Comparison of ENCODE assay signal across 1 cellular context in the genomic region with DNA sequence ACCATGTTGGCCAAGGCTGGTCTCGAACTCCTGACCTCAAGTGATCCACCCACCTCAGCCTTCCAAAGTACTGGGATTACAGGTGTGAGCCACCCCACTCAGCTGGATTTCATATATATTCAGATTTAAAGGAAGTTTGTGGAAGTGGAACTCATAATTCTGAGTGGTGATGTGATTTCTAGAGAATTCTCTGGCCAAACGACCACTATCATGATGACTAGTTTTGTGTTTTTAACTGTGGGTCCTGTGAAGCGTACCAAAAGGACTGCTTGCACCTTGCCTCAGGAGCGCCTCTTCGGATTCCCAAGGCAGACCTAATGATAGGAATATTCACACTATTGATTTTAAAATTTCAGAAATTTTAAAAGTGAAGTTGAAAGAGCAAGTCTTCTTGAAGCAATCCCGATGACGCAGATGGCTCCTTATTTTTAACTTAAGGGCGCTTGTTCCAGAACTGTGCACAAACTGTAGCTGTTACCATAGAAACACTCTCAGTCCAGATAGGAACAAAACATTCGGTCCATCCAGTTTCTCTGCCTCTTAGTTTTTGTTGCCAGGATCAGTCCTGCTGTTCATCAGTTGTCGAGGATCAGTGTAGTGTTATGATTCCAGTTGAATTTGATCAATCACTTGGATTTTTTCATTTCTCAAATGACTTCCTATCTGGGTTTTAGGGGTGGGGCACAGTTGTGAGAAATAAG.
TF ChIP-seq lines count a peak whose summit lies in the region.

No MANE protein-coding gene starts in this region.

TF ChIP-seq in HepG2, 621 proteins besides CTCF, POLR2A, EP300 and RAD21:
- TF ChIP-seq ZNF569 (CRISPR knock-in tag; IDR thresholded peaks at IDR 0.05; ENCODE audit: borderline replicate concordance) (no peak), POLR2G (IDR thresholded peaks at IDR 0.05; ENCODE audit: low read depth, low read length) (no peak), FOSL1 (CRISPR knock-in tag; IDR thresholded peaks at IDR 0.05; ENCODE audit: borderline replicate concordance) (no peak), ZNF441 (CRISPR knock-in tag; IDR thresholded peaks at IDR 0.05; ENCODE audit: borderline replicate concordance) (no peak), ZBTB25 (CRISPR knock-in tag; IDR thresholded peaks at IDR 0.05) (no peak), RBAK (CRISPR knock-in tag; IDR thresholded peaks at IDR 0.05) (no peak), SP140L (CRISPR knock-in tag; IDR thresholded peaks at IDR 0.05; ENCODE audit: borderline replicate concordance) (no peak), RFXAP (CRISPR knock-in tag; IDR thresholded peaks at IDR 0.05; ENCODE audit: borderline replicate concordance) (no peak), NR1H2 (CRISPR knock-in tag; IDR thresholded peaks at IDR 0.05; ENCODE audit: borderline replicate concordance, low read depth) (no peak), SALL1 (CRISPR knock-in tag; IDR thresholded peaks at IDR 0.05) (no peak)
- TF ChIP-seq, protein P1, sequence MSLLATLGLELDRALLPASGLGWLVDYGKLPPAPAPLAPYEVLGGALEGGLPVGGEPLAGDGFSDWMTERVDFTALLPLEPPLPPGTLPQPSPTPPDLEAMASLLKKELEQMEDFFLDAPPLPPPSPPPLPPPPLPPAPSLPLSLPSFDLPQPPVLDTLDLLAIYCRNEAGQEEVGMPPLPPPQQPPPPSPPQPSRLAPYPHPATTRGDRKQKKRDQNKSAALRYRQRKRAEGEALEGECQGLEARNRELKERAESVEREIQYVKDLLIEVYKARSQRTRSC (CRISPR knock-in tag; IDR thresholded peaks at IDR 0.05; ENCODE audit: low read depth): no peak
- TF ChIP-seq, protein P2, sequence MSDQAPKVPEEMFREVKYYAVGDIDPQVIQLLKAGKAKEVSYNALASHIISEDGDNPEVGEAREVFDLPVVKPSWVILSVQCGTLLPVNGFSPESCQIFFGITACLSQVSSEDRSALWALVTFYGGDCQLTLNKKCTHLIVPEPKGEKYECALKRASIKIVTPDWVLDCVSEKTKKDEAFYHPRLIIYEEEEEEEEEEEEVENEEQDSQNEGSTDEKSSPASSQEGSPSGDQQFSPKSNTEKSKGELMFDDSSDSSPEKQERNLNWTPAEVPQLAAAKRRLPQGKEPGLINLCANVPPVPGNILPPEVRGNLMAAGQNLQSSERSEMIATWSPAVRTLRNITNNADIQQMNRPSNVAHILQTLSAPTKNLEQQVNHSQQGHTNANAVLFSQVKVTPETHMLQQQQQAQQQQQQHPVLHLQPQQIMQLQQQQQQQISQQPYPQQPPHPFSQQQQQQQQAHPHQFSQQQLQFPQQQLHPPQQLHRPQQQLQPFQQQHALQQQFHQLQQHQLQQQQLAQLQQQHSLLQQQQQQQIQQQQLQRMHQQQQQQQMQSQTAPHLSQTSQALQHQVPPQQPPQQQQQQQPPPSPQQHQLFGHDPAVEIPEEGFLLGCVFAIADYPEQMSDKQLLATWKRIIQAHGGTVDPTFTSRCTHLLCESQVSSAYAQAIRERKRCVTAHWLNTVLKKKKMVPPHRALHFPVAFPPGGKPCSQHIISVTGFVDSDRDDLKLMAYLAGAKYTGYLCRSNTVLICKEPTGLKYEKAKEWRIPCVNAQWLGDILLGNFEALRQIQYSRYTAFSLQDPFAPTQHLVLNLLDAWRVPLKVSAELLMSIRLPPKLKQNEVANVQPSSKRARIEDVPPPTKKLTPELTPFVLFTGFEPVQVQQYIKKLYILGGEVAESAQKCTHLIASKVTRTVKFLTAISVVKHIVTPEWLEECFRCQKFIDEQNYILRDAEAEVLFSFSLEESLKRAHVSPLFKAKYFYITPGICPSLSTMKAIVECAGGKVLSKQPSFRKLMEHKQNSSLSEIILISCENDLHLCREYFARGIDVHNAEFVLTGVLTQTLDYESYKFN (CRISPR knock-in tag; conservative IDR thresholded peaks at IDR 0.05): no peak
